Comparison of ENCODE assay signal across 8 cellular contexts in genomic region chr7:6516387-6516983, GRCh38. TPM values are rescaled to one million over a fixed set of nuclear protein-coding genes. Genes with fewer than 3 reads are reported as not detected.
DNase-seq lines count a peak whose midpoint lies in the region; ATAC-seq and TF ChIP-seq lines count a peak whose summit lies in the region.

No MANE protein-coding gene starts in this region.

- intact Hi-C loops in activated CD4-positive, alpha-beta T cell treated with anti-CD3 and anti-CD28 coated beads, Interleukin-2, amount 10 ng/mL, durations not matched to agents 24 days and 14 days (cut with micrococcal nuclease) = loop anchor here (2.0 to 10.0 kb wide), 4 partner anchors 42 to 418 kb away; no protein-coding TSS in a partner anchor
- intact Hi-C loops in lower leg skin (cut with DNase I; ENCODE audit: low total_unique reads) = loop anchor here (10.0 kb wide), 1 partner anchor 348 kb away; no protein-coding TSS in a partner anchor

- no peaks in the 10 kb centered on the region for H3K36me3 Mint-ChIP-seq in activated CD4-positive, alpha-beta T cell treated with anti-CD3 and anti-CD28 coated beads, Interleukin-2, amount 10 ng/mL, durations not matched to agents 24 days and 14 days (ENCODE audit: low read depth)

- H3K4me3 ChIP-seq in lower leg skin (ENCODE audit: low read depth, poor library complexity, severe bottlenecking) = no peak overlapping the region

- H3K27ac Mint-ChIP-seq in activated CD4-positive, alpha-beta T cell treated with anti-CD3 and anti-CD28 coated beads, Interleukin-2, amount 10 ng/mL, durations not matched to agents 24 days and 14 days = no peak overlapping the region

- TF ChIP-seq POLR2A in lower leg skin (IDR thresholded peaks at IDR 0.05) = no peak

- H3K27me3 Mint-ChIP-seq in activated CD4-positive, alpha-beta T cell treated with anti-CD3 and anti-CD28 coated beads, Interleukin-2, amount 10 ng/mL, durations not matched to agents 24 days and 14 days = peaks cover 2% of the 10 kb centered on the region

- no peaks in the 10 kb centered on the region for H3K9me3 Mint-ChIP-seq in activated CD4-positive, alpha-beta T cell treated with anti-CD3 and anti-CD28 coated beads, Interleukin-2, amount 10 ng/mL, durations not matched to agents 24 days and 14 days

- H3K4me1 Mint-ChIP-seq in activated CD4-positive, alpha-beta T cell treated with anti-CD3 and anti-CD28 coated beads, Interleukin-2, amount 10 ng/mL, durations not matched to agents 24 days and 14 days = peaks cover 6% of the 10 kb centered on the region

- H3K4me3 Mint-ChIP-seq in activated CD4-positive, alpha-beta T cell treated with anti-CD3 and anti-CD28 coated beads, Interleukin-2, amount 10 ng/mL, durations not matched to agents 24 days and 14 days = peak overlapping the region; percentile 82

- DNase-seq in DMS53 (lab: John Stamatoyannopoulos, UW) (peak; percentile 96), NCI-H510A treated with DMSO at 0.1 percent for 48 hours (lab: John Stamatoyannopoulos, UW) (peak; percentile 73), dermis blood vessel endothelial cell (peak; percentile 88), lower leg skin (ENCODE audit: low spot score in 2 of 2) (peak; percentile 78 to 93)
- peak; percentile 91 for DNase-seq in activated CD4-positive, alpha-beta T cell treated with anti-CD3 and anti-CD28 coated beads, Interleukin-2, amount 10 ng/mL, durations not matched to agents 24 days and 14 days
- peak; percentile 56 to 59 for DNase-seq in stimulated activated CD4-positive, alpha-beta T cell treated with anti-CD3 and anti-CD28 coated beads, Interleukin-4, amount 100 ng/mL, for 4 hours

- peak; percentile 44 for ATAC-seq in HG03378 (IDR thresholded peaks at IDR 0.05; ENCODE audit: unreplicated experiment)
- no peak for ATAC-seq in HG03571 (IDR thresholded peaks at IDR 0.05; ENCODE audit: unreplicated experiment)

- TF ChIP-seq CTCF in lower leg skin (IDR thresholded peaks at IDR 0.05) = peak in 1 of 3 donors; percentile 18

- WGBS in lower leg skin, 2 donors = 19% methylated on average over 17 of the region's 17 CpGs

RNA-seq across cellular contexts. Expression of gene KDELR2, which starts 32.5 kb away (rescaled TPM):
- 64.0 and 73.8 TPM in 2 replicates for total RNA-seq in activated CD4-positive, alpha-beta T cell treated with anti-CD3 and anti-CD28 coated beads, Interleukin-2, amount 10 ng/mL, durations not matched to agents 24 days and 14 days
- 121 and 133 TPM in 2 replicates for total RNA-seq in dermis blood vessel endothelial cell
- total RNA-seq in lower leg skin = 10 to 100 TPM; 44.8 to 64.3 (median 57.5) TPM

RNA-seq across cellular contexts. Expression of gene GRID2IP, which starts 34.8 kb away (rescaled TPM):
- 0.05 TPM in 1 of 2 replicates, not detected in the other for total RNA-seq in activated CD4-positive, alpha-beta T cell treated with anti-CD3 and anti-CD28 coated beads, Interleukin-2, amount 10 ng/mL, durations not matched to agents 24 days and 14 days
- total RNA-seq in dermis blood vessel endothelial cell (0.05 TPM in 1 of 2 replicates, not detected in the other), lower leg skin (1 to 10 TPM in 1 of 4 donors, under 1 TPM in 3; 0.49 to 2.2 (median 0.64) TPM)
